Comparison of ENCODE assay signal across 9 cellular contexts in the genomic region with DNA sequence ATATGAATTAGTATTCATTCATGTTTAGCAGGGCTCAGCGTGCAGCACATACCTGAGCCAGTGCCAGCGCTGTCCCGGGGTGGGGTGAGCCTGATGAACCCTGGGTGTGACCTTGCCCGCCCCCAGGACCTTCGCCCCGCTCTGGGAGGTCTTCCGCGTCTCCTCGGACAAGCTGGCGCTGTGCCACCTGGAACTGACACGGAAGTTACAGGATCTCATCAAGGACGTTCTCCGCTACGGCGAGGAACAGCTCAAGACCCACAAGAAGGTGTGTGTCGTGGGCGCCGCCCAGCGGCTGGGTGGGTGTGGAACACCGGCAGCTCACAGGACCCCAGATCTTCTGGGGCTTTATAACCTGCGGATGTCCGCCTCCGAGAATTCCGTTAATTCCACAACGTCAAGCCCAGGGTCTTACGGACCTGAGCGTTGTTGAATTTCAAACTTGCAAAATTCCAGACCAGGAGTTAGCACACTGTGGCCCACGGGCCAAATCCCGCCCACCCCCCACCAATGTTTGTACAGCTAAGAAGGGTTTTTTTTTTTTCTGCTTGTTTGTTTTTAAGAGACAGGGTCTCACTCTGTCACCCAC. TPM values are rescaled to one million over a fixed set of nuclear protein-coding genes. Genes with fewer than 3 reads are reported as not detected.
DNase-seq lines count a peak whose midpoint lies in the region; ATAC-seq and TF ChIP-seq lines count a peak whose summit lies in the region.
"Had no signal": no experiment of that assay in that cellular context is flagged by ENCODE, and none has a peak within 500 bp of the region (broad histone marks: within the 10 kb centered on the region; RNA-seq: fewer than 3 reads in every experiment).

No MANE protein-coding gene starts in this region.

- H3K27me3 Mint-ChIP-seq in natural killer cell (ENCODE audit: low read depth in 2 of 2) = no peaks in the 10 kb centered on the region
- H3K27me3 Mint-ChIP-seq: activated naive CD8-positive, alpha-beta T cell treated with anti-CD3 and anti-CD28 coated beads, Interleukin-2, amount 10 ng/mL, durations not matched to agents 7 days and 5 days had no signal

- TF ChIP-seq CTCF in WERI-Rb-1 (IDR thresholded peaks at IDR 0.05; ENCODE audit: low read depth, low read length) (peak; percentile 99), fibroblast of pulmonary artery (IDR thresholded peaks at IDR 0.05; ENCODE audit: low read length, missing control alignments) (peak; percentile 99), natural killer cell (IDR thresholded peaks at IDR 0.05) (peak; percentile 57)

- H3K4me3 Mint-ChIP-seq in natural killer cell = no peak overlapping the region
- H3K4me3 Mint-ChIP-seq: activated naive CD8-positive, alpha-beta T cell treated with anti-CD3 and anti-CD28 coated beads, Interleukin-2, amount 10 ng/mL, durations not matched to agents 7 days and 5 days had no signal

- no peaks in the 10 kb centered on the region for H3K9me3 ChIP-seq in WERI-Rb-1 (ENCODE audit: severe bottlenecking)

- H3K4me3 ChIP-seq in WERI-Rb-1 (ENCODE audit: low read depth, low read length) (peak overlapping the region; percentile 23), fibroblast of pulmonary artery (replicated peaks; ENCODE audit: low read depth, low read length) (peak overlapping the region; percentile 27)

- no peaks in the 10 kb centered on the region for H3K9me3 Mint-ChIP-seq in natural killer cell
- H3K9me3 Mint-ChIP-seq: activated naive CD8-positive, alpha-beta T cell treated with anti-CD3 and anti-CD28 coated beads, Interleukin-2, amount 10 ng/mL, durations not matched to agents 7 days and 5 days had no signal

- H3K4me1 Mint-ChIP-seq in natural killer cell = peaks cover 5 to 8% of the 10 kb centered on the region in 2 donors
- H3K4me1 Mint-ChIP-seq: activated naive CD8-positive, alpha-beta T cell treated with anti-CD3 and anti-CD28 coated beads, Interleukin-2, amount 10 ng/mL, durations not matched to agents 7 days and 5 days had no signal

- peak overlapping the region; percentile 40; the same call in 1 of the 2 replicates for H3K27ac ChIP-seq in WERI-Rb-1

- DNase-seq in NCI-H2227 (lab: John Stamatoyannopoulos, UW; ENCODE audit: unreplicated experiment) = peak; percentile 26
- no peak for DNase-seq in NCI-H2227 treated with DMSO at 0.1 percent for 48 hours (lab: John Stamatoyannopoulos, UW)
- DNase-seq in NCI-H146 treated with DMSO at 0.1 percent for 48 hours (lab: John Stamatoyannopoulos, UW; ENCODE audit: unreplicated experiment) = peak; percentile 53
- DNase-seq in WERI-Rb-1 = peak; percentile 94
- peak; percentile 90 for DNase-seq in fibroblast of pulmonary artery (ENCODE audit: low read depth)
- DNase-seq in natural killer cell = peak; percentile 50
- no peak for DNase-seq in effector CD4-positive, alpha-beta T cell
- DNase-seq: activated naive CD8-positive, alpha-beta T cell treated with anti-CD3 and anti-CD28 coated beads, Interleukin-2, amount 10 ng/mL, durations not matched to agents 7 days and 5 days had no signal

- intact Hi-C loops in natural killer cell (cut with micrococcal nuclease) = loop anchor here (2.0 kb wide), 1 partner anchor 62 kb away; no protein-coding TSS in a partner anchor

- H3K27ac Mint-ChIP-seq in natural killer cell = no peak overlapping the region
- H3K27ac Mint-ChIP-seq: activated naive CD8-positive, alpha-beta T cell treated with anti-CD3 and anti-CD28 coated beads, Interleukin-2, amount 10 ng/mL, durations not matched to agents 7 days and 5 days had no signal

- H3K36me3 Mint-ChIP-seq in natural killer cell = no peaks in the 10 kb centered on the region

- no peaks in the 10 kb centered on the region for H3K27me3 ChIP-seq in WERI-Rb-1 (ENCODE audit: insufficient read depth, low read depth, severe bottlenecking)

- ATAC-seq in natural killer cell (peak; percentile 65 to 79 (median 78)), GM19463 (IDR thresholded peaks at IDR 0.05; ENCODE audit: unreplicated experiment) (no peak)

- H3K36me3 ChIP-seq in WERI-Rb-1 = peaks cover 7% of the 10 kb centered on the region; the same call in 1 of the 2 replicates

RNA-seq across cellular contexts. Expression of gene FCHO1, which starts 15.4 kb away (rescaled TPM):
- total RNA-seq in natural killer cell = 10 to 100 TPM; 56.1 to 67.7 (median 66.5) TPM

RNA-seq across cellular contexts. Expression of gene B3GNT3, which starts 28.3 kb away (rescaled TPM):
- total RNA-seq in natural killer cell = not detected
- total RNA-seq: activated naive CD8-positive, alpha-beta T cell treated with anti-CD3 and anti-CD28 coated beads, Interleukin-2, amount 10 ng/mL, durations not matched to agents 7 days and 5 days had no signal

RNA-seq across cellular contexts. Expression of gene MAP1S, which starts 47.4 kb away (rescaled TPM):
- 10 to 100 TPM; 41.0 to 59.4 (median 45.8) TPM for total RNA-seq in natural killer cell

RNA-seq across cellular contexts. Expression of gene INSL3, which starts 54.7 kb away (rescaled TPM):
- 1 to 10 TPM; 1.5 to 2.9 (median 1.7) TPM for total RNA-seq in natural killer cell

Comparison
In these comparisons a context has a peak if more than half of its experiments do, and no peak if none do; other contexts are left out.
1. DNase-seq: peak in NCI-H2227 (single experiment), NCI-H146 treated with DMSO at 0.1 percent for 48 hours (single experiment), WERI-Rb-1 (single experiment), fibroblast of pulmonary artery (single experiment) and natural killer cell (single experiment); none in NCI-H2227 treated with DMSO at 0.1 percent for 48 hours (single experiment) and effector CD4-positive, alpha-beta T cell (single experiment).
2. Peak in every context shown above with its lines, with median percentiles within 50 percentile points of each other: CTCF ChIP-seq.